ENCODE assay signal across 10 cellular contexts in the genomic region with DNA sequence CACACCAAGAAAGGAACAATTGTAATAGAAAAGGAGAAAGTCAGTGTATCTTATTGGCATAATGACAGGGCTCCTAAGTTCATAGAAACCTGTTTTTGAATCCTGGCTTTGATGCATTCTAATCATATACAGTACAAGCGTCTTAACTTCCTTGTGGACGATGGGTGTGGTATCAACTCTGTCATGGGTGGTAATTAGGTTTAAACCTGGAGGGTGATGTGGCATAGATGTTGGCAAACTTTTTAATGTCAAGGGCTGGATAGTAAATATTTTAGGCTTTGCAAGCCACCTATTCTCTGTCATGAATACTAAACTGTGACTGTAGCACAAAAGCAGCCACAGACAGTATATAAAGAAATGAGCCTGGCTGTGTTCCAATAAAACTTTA.
"Had no signal": no experiment of that assay in that cellular context is flagged by ENCODE, and none has a peak within 500 bp of the region (broad histone marks: within the 10 kb centered on the region; RNA-seq: fewer than 3 reads in every experiment).

No MANE protein-coding gene starts in this region.

- H3K27me3 ChIP-seq: ascending aorta, breast epithelium, gastroesophageal sphincter, heart right ventricle, stomach had no signal

- H3K36me3 ChIP-seq: ascending aorta, breast epithelium, gastroesophageal sphincter had no signal

- ATAC-seq: activated CD8-positive, alpha-beta T cell treated with anti-CD3 and anti-CD28 coated beads for 36 hours; gastroesophageal sphincter; heart right ventricle; sciatic nerve; stimulated activated effector memory CD8-positive, alpha-beta T cell treated with anti-CD3 and anti-CD28 coated beads, Interleukin-12 subunit alpha, Interleukin-12 subunit beta, amount 100 ng/mL, for 72 hours had no signal

- DNase-seq: heart right ventricle, stomach had no signal

- H3K4me1 ChIP-seq: ascending aorta, breast epithelium, gastroesophageal sphincter, heart right ventricle, parathyroid adenoma had no signal

- H3K4me2 ChIP-seq: SK-N-SH had no signal

- H3K9me3 ChIP-seq: ascending aorta, breast epithelium, gastroesophageal sphincter, SK-N-SH, stomach had no signal

- H3K27ac ChIP-seq: ascending aorta, breast epithelium, gastroesophageal sphincter, heart right ventricle, parathyroid adenoma had no signal

- H3K9ac ChIP-seq: parathyroid adenoma, SK-N-SH had no signal

- H3K4me3 ChIP-seq: ascending aorta, breast epithelium, gastroesophageal sphincter, heart right ventricle, stomach had no signal
